In genomic region chr1:220884109-220884980, GRCh38 we compare ENCODE assay signal across 15 cellular contexts. TPM values are rescaled to one million over a fixed set of nuclear protein-coding genes. Genes with fewer than 3 reads are reported as not detected.
DNase-seq lines count a peak whose midpoint lies in the region; ATAC-seq and TF ChIP-seq lines count a peak whose summit lies in the region.
"Had no signal": no experiment of that assay in that cellular context is flagged by ENCODE, and none has a peak within 500 bp of the region (broad histone marks: within the 10 kb centered on the region; RNA-seq: fewer than 3 reads in every experiment).

No MANE protein-coding gene starts in this region.

- no peak for TF ChIP-seq CTCF in chondrocyte (IDR thresholded peaks at IDR 0.05)

- H3K9me3 Mint-ChIP-seq in chondrocyte (ENCODE audit: low read depth) = no peaks in the 10 kb centered on the region

- H3K27me3 Mint-ChIP-seq in chondrocyte (ENCODE audit: low read depth) = peaks cover 88% of the 10 kb centered on the region

- H3K9me3 ChIP-seq in iPS-18a (ENCODE audit: control insufficient read depth, low read depth, low read length) (no peaks in the 10 kb centered on the region), neuron (ENCODE audit: low read length) (no peaks in the 10 kb centered on the region)
- H3K9me3 ChIP-seq: gastrocnemius medialis, Peyer's patch, vagina had no signal

- no peak overlapping the region for H2AFZ ChIP-seq in neuron (ENCODE audit: low read depth, low read length)

- H3K4me1 ChIP-seq in iPS-18a (ENCODE audit: control insufficient read depth, low read depth, low read length) = peaks cover 36% of the 10 kb centered on the region
- peaks cover 11% of the 10 kb centered on the region for H3K4me1 ChIP-seq in neuron (ENCODE audit: insufficient read depth, low read length)

- ATAC-seq in GM19035 (IDR thresholded peaks at IDR 0.05; ENCODE audit: unreplicated experiment) = no peak
- ATAC-seq: gastrocnemius medialis had no signal

- H3K36me3 Mint-ChIP-seq in chondrocyte (ENCODE audit: low read depth) = peaks cover 3% of the 10 kb centered on the region

- no peak overlapping the region for H3K9ac ChIP-seq in iPS-18a (ENCODE audit: low read length)

- H3K27ac ChIP-seq in iPS-18a (ENCODE audit: low read length) = no peak overlapping the region
- H3K27ac ChIP-seq: gastrocnemius medialis, vagina had no signal

- peak; percentile 72 for DNase-seq in D341Med (ENCODE audit: low spot score)
- DNase-seq in chondrocyte (ENCODE audit: low spot score) = peak; percentile 91
- DNase-seq in NCI-H1092 treated with DMSO at 0.1 percent for 48 hours (lab: John Stamatoyannopoulos, UW) = no peak
- no peak for DNase-seq in GDM1 (lab: John Stamatoyannopoulos, UW)
- no peak for DNase-seq in KG1 (lab: John Stamatoyannopoulos, UW)
- DNase-seq: activated T-cell treated with anti-CD3 and anti-CD28 coated beads for 4 hours; gastrocnemius medialis; NCI-H1105 treated with DMSO at 0.1 percent for 48 hours; NCI-H524; Peyer's patch; stimulated activated CD4-positive, alpha-beta T cell treated with anti-CD3 and anti-CD28 coated beads, Interleukin-4, amount 100 ng/mL, for 1 hour had no signal

- H3K4me3 ChIP-seq in iPS-18a (ENCODE audit: low read length) (peak overlapping the region; percentile 35), neuron (ENCODE audit: low read length) (peak overlapping the region; percentile 26)
- H3K4me3 ChIP-seq: gastrocnemius medialis, vagina had no signal

- H3K36me3 ChIP-seq in iPS-18a (ENCODE audit: control insufficient read depth, low read depth, low read length) = no peaks in the 10 kb centered on the region
- no peaks in the 10 kb centered on the region for H3K36me3 ChIP-seq in neuron (ENCODE audit: insufficient read depth, low read length)

- H3K27ac Mint-ChIP-seq in chondrocyte (ENCODE audit: unreplicated experiment) = no peak overlapping the region

- H3K27me3 ChIP-seq in iPS-18a (ENCODE audit: control insufficient read depth, insufficient read depth, low read length) = peaks cover 100% of the 10 kb centered on the region
- peaks cover 99% of the 10 kb centered on the region for H3K27me3 ChIP-seq in neuron (ENCODE audit: insufficient read depth, low read length)
- H3K27me3 ChIP-seq: Peyer's patch had no signal

- peaks cover 35% of the 10 kb centered on the region for H3K4me1 Mint-ChIP-seq in chondrocyte (ENCODE audit: low read depth)

- peak overlapping the region; percentile 62 for H3K4me3 Mint-ChIP-seq in chondrocyte (ENCODE audit: unreplicated experiment)

RNA-seq across cellular contexts. Expression of gene HLX, which starts 5.1 kb away (rescaled TPM):
- 0.33 to 0.82 TPM (median 0.62 TPM) in 3 replicates for total RNA-seq in chondrocyte

Comparison
In these comparisons a context has a peak if more than half of its experiments do, and no peak if none do; other contexts are left out.
1. DNase-seq: peak in D341Med (single experiment) and chondrocyte (single experiment); none in NCI-H1092 treated with DMSO at 0.1 percent for 48 hours (single experiment), GDM1 (single experiment) and KG1 (single experiment).